ENCODE assay signal across 7 cellular contexts in the genomic region with DNA sequence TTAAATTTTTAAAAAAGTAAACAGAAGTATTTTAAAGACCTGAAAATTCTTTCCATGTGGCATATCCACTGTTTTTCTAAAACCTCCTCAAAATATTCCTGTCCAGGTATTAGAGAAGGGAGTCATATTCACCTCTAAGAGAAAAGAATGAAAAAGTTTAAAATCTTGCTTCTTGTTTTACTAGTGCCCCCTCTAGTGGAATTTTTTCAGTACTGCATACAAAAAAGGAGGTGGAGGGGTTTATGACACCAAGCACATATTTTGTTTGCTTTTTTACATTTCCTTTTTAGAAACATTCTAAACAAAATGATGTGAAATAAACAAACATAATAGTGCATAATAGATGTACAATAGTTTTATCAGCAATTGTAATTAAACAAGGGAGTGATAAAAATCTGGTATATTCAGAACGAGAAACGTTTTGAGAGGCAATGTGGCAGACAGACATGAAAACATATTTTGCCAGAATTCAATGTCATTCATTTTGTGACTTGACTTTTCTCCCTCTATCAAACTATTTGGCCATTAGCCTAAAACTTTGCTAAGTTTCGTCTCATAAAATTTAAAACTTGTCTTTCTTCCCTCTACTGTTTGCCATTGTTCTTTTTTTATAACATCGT.
DNase-seq lines count a peak whose midpoint lies in the region; ATAC-seq, FAIRE-seq and TF ChIP-seq lines count a peak whose summit lies in the region.

No MANE protein-coding gene starts in this region.

- no peak overlapping the region for H3K9ac ChIP-seq in SK-N-MC (ENCODE audit: insufficient read length)

- peak in 5 of 6 experiments; percentile 21 to 73 (median 48) for TF ChIP-seq CTCF in thyroid gland (IDR thresholded peaks at IDR 0.05)

- TF ChIP-seq POLR2A in thyroid gland (IDR thresholded peaks at IDR 0.05): no peak

- no peak for ATAC-seq in GM21825 (IDR thresholded peaks at IDR 0.05; ENCODE audit: unreplicated experiment)

- FAIRE-seq in frontal cortex (lab: Jason Lieb, UNC): peak; percentile 91

- H3K4me1 ChIP-seq in thyroid gland: no peaks in the 10 kb centered on the region

- H3K27ac ChIP-seq in SK-N-MC: no peak overlapping the region
- H3K27ac ChIP-seq in thyroid gland: no peak overlapping the region

- H3K9me3 ChIP-seq in SK-N-MC (ENCODE audit: low read depth, low read length) (no peaks in the 10 kb centered on the region), thyroid gland (no peaks in the 10 kb centered on the region)

- H3K27me3 ChIP-seq in thyroid gland: no peaks in the 10 kb centered on the region

- H3K36me3 ChIP-seq in SK-N-MC (ENCODE audit: insufficient read depth, low read length) (no peaks in the 10 kb centered on the region), thyroid gland (no peaks in the 10 kb centered on the region)

- WGBS in thyroid gland, 2 donors: 52 to 58% methylated on average over 4 of the region's 4 CpGs

- DNase-seq in ELR (ENCODE audit: low read depth) (peak; percentile 51), HT-29 (ENCODE audit: low spot score) (peak; percentile 48), SK-N-MC (ENCODE audit: low read depth, low spot score) (peak; percentile 32), frontal cortex (ENCODE audit: low spot score in 2 of 2) (no peak), thyroid gland (no peak), GOT3 (lab: John Stamatoyannopoulos, UW) (no peak)

- H3K4me3 ChIP-seq in SK-N-MC: no peak overlapping the region
- H3K4me3 ChIP-seq in thyroid gland (replicated peaks in 1 of 3): no peak overlapping the region

- intact Hi-C loops in thyroid gland (cut with DNase I): loop anchor here (10.0 kb wide), 1 partner anchor 478 kb away; no protein-coding TSS in a partner anchor

Comparison
In these comparisons a context has a peak if more than half of its experiments do, and no peak if none do; other contexts are left out.
1. DNase-seq: peak in ELR (single experiment), HT-29 (single experiment) and SK-N-MC (single experiment); none in frontal cortex (0 of 2), thyroid gland (0 of 2) and GOT3 (single experiment).